ENCODE assay signal across 1 cellular context in the genomic region with DNA sequence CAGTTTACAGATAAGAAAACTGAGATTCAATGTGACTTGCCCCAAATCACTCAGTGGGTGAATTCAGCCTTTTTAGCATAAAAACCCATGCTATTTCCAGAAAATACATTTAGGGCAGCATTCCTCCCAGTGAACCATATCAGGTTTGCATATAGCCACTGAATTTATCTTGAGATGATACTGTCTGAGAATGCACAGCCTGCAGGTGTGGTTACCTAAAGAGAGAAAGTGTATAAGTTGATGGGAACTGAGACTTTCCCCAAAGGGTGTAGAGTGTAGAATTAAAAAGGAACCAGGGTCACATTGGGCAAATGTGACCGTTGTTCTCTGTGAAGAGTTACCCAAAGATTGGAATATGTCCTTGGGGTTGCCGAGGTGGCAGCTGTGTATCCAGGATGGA.
TF ChIP-seq lines count a peak whose summit lies in the region.

No MANE protein-coding gene starts in this region.

TF ChIP-seq in GM12878, 131 proteins besides CTCF, POLR2A, EP300 and RAD21 (continued from another document):
- TF ChIP-seq MYC (IDR thresholded peaks at IDR 0.05; ENCODE audit: insufficient read depth, insufficient read length, insufficient replicate concordance, low read length, severe bottlenecking) (no peak), TCF3 (IDR thresholded peaks at IDR 0.05; ENCODE audit: borderline replicate concordance, insufficient read depth, low read depth, low read length) (no peak), MTA3 (IDR thresholded peaks at IDR 0.05; ENCODE audit: borderline replicate concordance, low read length) (no peak), TARDBP (IDR thresholded peaks at IDR 0.05; ENCODE audit: borderline replicate concordance) (no peak), TCF12 (IDR thresholded peaks at IDR 0.05; ENCODE audit: low read depth, low read length) (no peak)
- TF ChIP-seq, protein P1, sequence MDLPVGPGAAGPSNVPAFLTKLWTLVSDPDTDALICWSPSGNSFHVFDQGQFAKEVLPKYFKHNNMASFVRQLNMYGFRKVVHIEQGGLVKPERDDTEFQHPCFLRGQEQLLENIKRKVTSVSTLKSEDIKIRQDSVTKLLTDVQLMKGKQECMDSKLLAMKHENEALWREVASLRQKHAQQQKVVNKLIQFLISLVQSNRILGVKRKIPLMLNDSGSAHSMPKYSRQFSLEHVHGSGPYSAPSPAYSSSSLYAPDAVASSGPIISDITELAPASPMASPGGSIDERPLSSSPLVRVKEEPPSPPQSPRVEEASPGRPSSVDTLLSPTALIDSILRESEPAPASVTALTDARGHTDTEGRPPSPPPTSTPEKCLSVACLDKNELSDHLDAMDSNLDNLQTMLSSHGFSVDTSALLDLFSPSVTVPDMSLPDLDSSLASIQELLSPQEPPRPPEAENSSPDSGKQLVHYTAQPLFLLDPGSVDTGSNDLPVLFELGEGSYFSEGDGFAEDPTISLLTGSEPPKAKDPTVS (IDR thresholded peaks at IDR 0.05; ENCODE audit: low read depth, low read length), result no peak
- TF ChIP-seq, protein P2, sequence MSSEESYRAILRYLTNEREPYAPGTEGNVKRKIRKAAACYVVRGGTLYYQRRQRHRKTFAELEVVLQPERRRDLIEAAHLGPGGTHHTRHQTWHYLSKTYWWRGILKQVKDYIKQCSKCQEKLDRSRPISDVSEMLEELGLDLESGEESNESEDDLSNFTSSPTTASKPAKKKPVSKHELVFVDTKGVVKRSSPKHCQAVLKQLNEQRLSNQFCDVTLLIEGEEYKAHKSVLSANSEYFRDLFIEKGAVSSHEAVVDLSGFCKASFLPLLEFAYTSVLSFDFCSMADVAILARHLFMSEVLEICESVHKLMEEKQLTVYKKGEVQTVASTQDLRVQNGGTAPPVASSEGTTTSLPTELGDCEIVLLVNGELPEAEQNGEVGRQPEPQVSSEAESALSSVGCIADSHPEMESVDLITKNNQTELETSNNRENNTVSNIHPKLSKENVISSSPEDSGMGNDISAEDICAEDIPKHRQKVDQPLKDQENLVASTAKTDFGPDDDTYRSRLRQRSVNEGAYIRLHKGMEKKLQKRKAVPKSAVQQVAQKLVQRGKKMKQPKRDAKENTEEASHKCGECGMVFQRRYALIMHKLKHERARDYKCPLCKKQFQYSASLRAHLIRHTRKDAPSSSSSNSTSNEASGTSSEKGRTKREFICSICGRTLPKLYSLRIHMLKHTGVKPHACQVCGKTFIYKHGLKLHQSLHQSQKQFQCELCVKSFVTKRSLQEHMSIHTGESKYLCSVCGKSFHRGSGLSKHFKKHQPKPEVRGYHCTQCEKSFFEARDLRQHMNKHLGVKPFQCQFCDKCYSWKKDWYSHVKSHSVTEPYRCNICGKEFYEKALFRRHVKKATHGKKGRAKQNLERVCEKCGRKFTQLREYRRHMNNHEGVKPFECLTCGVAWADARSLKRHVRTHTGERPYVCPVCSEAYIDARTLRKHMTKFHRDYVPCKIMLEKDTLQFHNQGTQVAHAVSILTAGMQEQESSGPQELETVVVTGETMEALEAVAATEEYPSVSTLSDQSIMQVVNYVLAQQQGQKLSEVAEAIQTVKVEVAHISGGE (CRISPR knock-in tag; IDR thresholded peaks at IDR 0.05), result no peak
- TF ChIP-seq, protein P3, sequence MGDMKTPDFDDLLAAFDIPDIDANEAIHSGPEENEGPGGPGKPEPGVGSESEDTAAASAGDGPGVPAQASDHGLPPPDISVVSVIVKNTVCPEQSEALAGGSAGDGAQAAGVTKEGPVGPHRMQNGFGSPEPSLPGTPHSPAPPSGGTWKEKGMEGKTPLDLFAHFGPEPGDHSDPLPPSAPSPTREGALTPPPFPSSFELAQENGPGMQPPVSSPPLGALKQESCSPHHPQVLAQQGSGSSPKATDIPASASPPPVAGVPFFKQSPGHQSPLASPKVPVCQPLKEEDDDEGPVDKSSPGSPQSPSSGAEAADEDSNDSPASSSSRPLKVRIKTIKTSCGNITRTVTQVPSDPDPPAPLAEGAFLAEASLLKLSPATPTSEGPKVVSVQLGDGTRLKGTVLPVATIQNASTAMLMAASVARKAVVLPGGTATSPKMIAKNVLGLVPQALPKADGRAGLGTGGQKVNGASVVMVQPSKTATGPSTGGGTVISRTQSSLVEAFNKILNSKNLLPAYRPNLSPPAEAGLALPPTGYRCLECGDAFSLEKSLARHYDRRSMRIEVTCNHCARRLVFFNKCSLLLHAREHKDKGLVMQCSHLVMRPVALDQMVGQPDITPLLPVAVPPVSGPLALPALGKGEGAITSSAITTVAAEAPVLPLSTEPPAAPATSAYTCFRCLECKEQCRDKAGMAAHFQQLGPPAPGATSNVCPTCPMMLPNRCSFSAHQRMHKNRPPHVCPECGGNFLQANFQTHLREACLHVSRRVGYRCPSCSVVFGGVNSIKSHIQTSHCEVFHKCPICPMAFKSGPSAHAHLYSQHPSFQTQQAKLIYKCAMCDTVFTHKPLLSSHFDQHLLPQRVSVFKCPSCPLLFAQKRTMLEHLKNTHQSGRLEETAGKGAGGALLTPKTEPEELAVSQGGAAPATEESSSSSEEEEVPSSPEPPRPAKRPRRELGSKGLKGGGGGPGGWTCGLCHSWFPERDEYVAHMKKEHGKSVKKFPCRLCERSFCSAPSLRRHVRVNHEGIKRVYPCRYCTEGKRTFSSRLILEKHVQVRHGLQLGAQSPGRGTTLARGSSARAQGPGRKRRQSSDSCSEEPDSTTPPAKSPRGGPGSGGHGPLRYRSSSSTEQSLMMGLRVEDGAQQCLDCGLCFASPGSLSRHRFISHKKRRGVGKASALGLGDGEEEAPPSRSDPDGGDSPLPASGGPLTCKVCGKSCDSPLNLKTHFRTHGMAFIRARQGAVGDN (IDR thresholded peaks at IDR 0.05), result no peak
